Comparison of ENCODE assay signal across 20 cellular contexts in genomic region chr13:35347679-35348205, GRCh38.
DNase-seq lines count a peak whose midpoint lies in the region; ATAC-seq and TF ChIP-seq lines count a peak whose summit lies in the region.
"Had no signal": no experiment of that assay in that cellular context is flagged by ENCODE, and none has a peak within 500 bp of the region (broad histone marks: within the 10 kb centered on the region; RNA-seq: fewer than 3 reads in every experiment).

No MANE protein-coding gene starts in this region.

- no peak overlapping the region for H2BK15ac ChIP-seq in neuronal stem cell (ENCODE audit: low read length)

- H3K4me1 Mint-ChIP-seq in glutamatergic neuron (ENCODE audit: low read depth, unreplicated experiment), result peaks cover 36% of the 10 kb centered on the region
- H3K4me1 Mint-ChIP-seq: CD14-positive monocyte had no signal

- no peak overlapping the region for H2BK12ac ChIP-seq in neuronal stem cell (ENCODE audit: low read length)

- no peaks in the 10 kb centered on the region for H3K36me3 ChIP-seq in neuronal stem cell (replicated peaks in 1 of 2; ENCODE audit: control insufficient read depth in 2 of 2, insufficient read depth in 2 of 2, low read length in 2 of 2)
- H3K36me3 ChIP-seq: Peyer's patch had no signal

- no peak overlapping the region for H3K23ac ChIP-seq in neuronal stem cell (ENCODE audit: low read depth, low read length, poor library complexity)

- H2BK120ac ChIP-seq in neuronal stem cell (ENCODE audit: low read depth, low read length), result no peak overlapping the region

- H3K36me3 Mint-ChIP-seq in glutamatergic neuron (ENCODE audit: unreplicated experiment), result no peaks in the 10 kb centered on the region
- H3K36me3 Mint-ChIP-seq: CD14-positive monocyte had no signal

- H3K27ac Mint-ChIP-seq in glutamatergic neuron (ENCODE audit: unreplicated experiment), result peak overlapping the region; percentile 79
- H3K27ac Mint-ChIP-seq: CD14-positive monocyte had no signal

- no CpG with 5 or more reads among the region's 1 CpG for WGBS in neuronal stem cell (ENCODE audit: extremely low coverage in 2 of 2, insufficient read length in 2 of 2, insufficient replicate concordance in 1 of 2), 2 donors

- H2BK5ac ChIP-seq in neuronal stem cell (ENCODE audit: low read length), result no peak overlapping the region

- H3K4ac ChIP-seq in neuronal stem cell (ENCODE audit: low read length), result no peak overlapping the region

- H3K18ac ChIP-seq in neuronal stem cell (ENCODE audit: low read length), result no peak overlapping the region

- H3K27me3 Mint-ChIP-seq in glutamatergic neuron (ENCODE audit: unreplicated experiment), result no peaks in the 10 kb centered on the region

- H3K79me1 ChIP-seq in neuronal stem cell (ENCODE audit: low read depth, low read length), result no peaks in the 10 kb centered on the region

- H3K4me3 ChIP-seq in neuronal stem cell (ENCODE audit: low read length in 2 of 2) (no peak overlapping the region), foreskin fibroblast (ENCODE audit: low read depth in 1 of 2, low read length in 2 of 2) (no peak overlapping the region)
- H3K4me3 ChIP-seq: Peyer's patch had no signal

- H2AFZ ChIP-seq in neuronal stem cell (ENCODE audit: low read length), result peak overlapping the region; percentile 15

- H3K14ac ChIP-seq in neuronal stem cell (ENCODE audit: low read length), result no peak overlapping the region

- no peak overlapping the region for H3K9ac ChIP-seq in neuronal stem cell (ENCODE audit: low read depth, low read length, poor library complexity)

- DNase-seq in NCI-H82 (lab: John Stamatoyannopoulos, UW) (peak; percentile 61), NCI-H82 treated with DMSO at 0.1 percent for 48 hours (lab: John Stamatoyannopoulos, UW; ENCODE audit: unreplicated experiment) (no peak), NAMALWA (ENCODE audit: low spot score) (peak; percentile 4), glutamatergic neuron (peak; percentile 22), neuronal stem cell (ENCODE audit: low spot score) (no peak), foreskin fibroblast (no peak)
- DNase-seq: DMS79, GOT3, Karpas-422, MV-4-11, NCI-H1694, NCI-H2081, NCI-H226, NCI-H510A treated with DMSO at 0.1 percent for 48 hours, NCI-H774, Peyer's patch had no signal

- no peak overlapping the region for H4K8ac ChIP-seq in neuronal stem cell (ENCODE audit: low read depth, low read length)

- no peak overlapping the region for H3K4me2 ChIP-seq in neuronal stem cell (ENCODE audit: insufficient read depth, low read length, poor library complexity, severe bottlenecking)

- no peaks in the 10 kb centered on the region for H3K27me3 ChIP-seq in neuronal stem cell (ENCODE audit: control insufficient read depth in 3 of 3, insufficient read depth in 3 of 3, low read depth in 1 of 3, low read length in 3 of 3)
- H3K27me3 ChIP-seq: Peyer's patch had no signal

- H3K9me3 ChIP-seq in neuronal stem cell (replicated peaks in 1 of 2; ENCODE audit: control insufficient read depth in 2 of 2, insufficient read depth in 1 of 2, low read depth in 1 of 2, low read length in 2 of 2), result no peaks in the 10 kb centered on the region
- H3K9me3 ChIP-seq: Peyer's patch had no signal

- no peak for TF ChIP-seq CTCF in glutamatergic neuron (IDR thresholded peaks at IDR 0.05; ENCODE audit: partially characterized antibody, unreplicated experiment)
- no peak for TF ChIP-seq CTCF in foreskin fibroblast (IDR thresholded peaks at IDR 0.05; ENCODE audit: low read depth, low read length)

- ATAC-seq in GM19452 (IDR thresholded peaks at IDR 0.05; ENCODE audit: unreplicated experiment) (no peak), GM18870 (IDR thresholded peaks at IDR 0.05; ENCODE audit: unreplicated experiment) (no peak)
- ATAC-seq: HCT116 had no signal

- peaks cover 11% of the 10 kb centered on the region for H3K9me3 Mint-ChIP-seq in glutamatergic neuron (ENCODE audit: unreplicated experiment)
- H3K9me3 Mint-ChIP-seq: CD14-positive monocyte had no signal

- H3K27ac ChIP-seq in neuronal stem cell (replicated peaks; ENCODE audit: low read length), result no peak overlapping the region
- H3K27ac ChIP-seq: Peyer's patch had no signal

- peaks cover 3 to 12% of the 10 kb centered on the region in 2 donors for H3K4me1 ChIP-seq in neuronal stem cell (ENCODE audit: control insufficient read depth in 2 of 2, insufficient read depth in 1 of 2, low read depth in 1 of 2, low read length in 2 of 2)
- H3K4me1 ChIP-seq: Peyer's patch had no signal

- H2AK5ac ChIP-seq in neuronal stem cell (ENCODE audit: low read depth, low read length), result no peak overlapping the region

- peak overlapping the region; percentile 64 for H3K4me3 Mint-ChIP-seq in glutamatergic neuron (ENCODE audit: unreplicated experiment)
- H3K4me3 Mint-ChIP-seq: CD14-positive monocyte had no signal

- H4K91ac ChIP-seq in neuronal stem cell (ENCODE audit: low read depth, low read length, poor library complexity), result no peak overlapping the region

Comparison
In these comparisons a context has a peak if more than half of its experiments do, and no peak if none do; other contexts are left out.
1. DNase-seq: peak in NCI-H82 (single experiment), NAMALWA (single experiment) and glutamatergic neuron (single experiment); none in NCI-H82 treated with DMSO at 0.1 percent for 48 hours (single experiment), neuronal stem cell (single experiment) and foreskin fibroblast (0 of 2).